In genomic region chr19:45069056-45069455, GRCh38 we compare ENCODE assay signal across 9 cellular contexts. TPM values are rescaled to one million over a fixed set of nuclear protein-coding genes. Genes with fewer than 3 reads are reported as not detected.
DNase-seq lines count a peak whose midpoint lies in the region; ATAC-seq and TF ChIP-seq lines count a peak whose summit lies in the region.
"Had no signal": no experiment of that assay in that cellular context is flagged by ENCODE, and none has a peak within 500 bp of the region (broad histone marks: within the 10 kb centered on the region; RNA-seq: fewer than 3 reads in every experiment).

No MANE protein-coding gene starts in this region.

- peaks cover 92% of the 10 kb centered on the region for H3K36me3 Mint-ChIP-seq in dendritic cell treated with granulocyte-macrophage colony-stimulating factor and Interleukin-4, amounts not matched to agents 40 ng/mL and 50 ng/mL, for 4 days (ENCODE audit: low read depth)
- H3K36me3 Mint-ChIP-seq in neural progenitor cell, result peaks cover 7% of the 10 kb centered on the region
- peaks cover 44% of the 10 kb centered on the region for H3K36me3 Mint-ChIP-seq in CD4-positive, alpha-beta T cell (ENCODE audit: low read depth)
- H3K36me3 Mint-ChIP-seq in activated naive CD4-positive, alpha-beta T cell treated with anti-CD3 and anti-CD28 coated beads, Interleukin-2, amount 10 ng/mL, durations not matched to agents 7 days and 5 days, result peaks cover 26% of the 10 kb centered on the region

- no peaks in the 10 kb centered on the region for H3K9me2 ChIP-seq in OCI-LY7 (ENCODE audit: insufficient read depth, low read length)

- H3K27ac ChIP-seq in OCI-LY7 (ENCODE audit: low read depth, low read length, poor library complexity, severe bottlenecking) (peak overlapping the region; percentile 9), neural progenitor cell (no peak overlapping the region)
- no peak overlapping the region for H3K27ac ChIP-seq in CD4-positive, alpha-beta T cell (ENCODE audit: low read depth, low read length)
- H3K27ac ChIP-seq: gastroesophageal sphincter had no signal

- H3K36me3 ChIP-seq in OCI-LY7 (ENCODE audit: insufficient read depth, low read length), result peaks cover 95% of the 10 kb centered on the region
- no peaks in the 10 kb centered on the region for H3K36me3 ChIP-seq in neural progenitor cell

- CTCF ChIA-PET in OCI-LY7 (lab: Charles Lee; ENCODE audit: unreplicated experiment), result no interaction called here
- CTCF ChIA-PET in CD4-positive, alpha-beta T cell (lab: Charles Lee), result interaction anchor here (1.3 kb wide), 1 partner anchor 10 kb away, joined by 3 read pairs; no protein-coding TSS in a partner anchor
- CTCF ChIA-PET in activated naive CD4-positive, alpha-beta T cell treated with anti-CD3 and anti-CD28 coated beads, Interleukin-2, amount 10 ng/mL, durations not matched to agents 7 days and 5 days (lab: Charles Lee), result interaction anchor here (1.1 kb wide), 1 partner anchor 10 kb away, joined by 3 read pairs; no protein-coding TSS in a partner anchor

- no peak overlapping the region for H3K4me2 ChIP-seq in OCI-LY7 (ENCODE audit: low read length)
- H3K4me2 ChIP-seq in neural progenitor cell, result no peak overlapping the region

- H3K79me2 ChIP-seq in OCI-LY7 (ENCODE audit: insufficient read depth, low read depth, low read length), result peaks cover 19% of the 10 kb centered on the region
- no peaks in the 10 kb centered on the region for H3K79me2 ChIP-seq in neural progenitor cell (ENCODE audit: low read depth)

- H3K9me3 ChIP-seq in OCI-LY7 (ENCODE audit: low read length) (no peaks in the 10 kb centered on the region), neural progenitor cell (ENCODE audit: low read depth) (no peaks in the 10 kb centered on the region)
- no peaks in the 10 kb centered on the region for H3K9me3 ChIP-seq in CD4-positive, alpha-beta T cell (ENCODE audit: control insufficient read depth, low read length)
- H3K9me3 ChIP-seq: gastroesophageal sphincter had no signal

- intact Hi-C loops in OCI-LY7 (cut with micrococcal nuclease; ENCODE audit: unreplicated experiment), result no loop called here
- intact Hi-C loops in dendritic cell treated with granulocyte-macrophage colony-stimulating factor and Interleukin-4, amounts not matched to agents 40 ng/mL and 50 ng/mL, for 4 days (cut with micrococcal nuclease), result no loop called here
- intact Hi-C loops in CD4-positive, alpha-beta T cell (cut with DNase I, micrococcal nuclease), result no loop called here

- POLR2A ChIA-PET in OCI-LY7 (lab: Charles Lee), result no interaction called here
- POLR2A ChIA-PET in CD4-positive, alpha-beta T cell (lab: Charles Lee), result no interaction called here

- no peak overlapping the region for H3K9ac ChIP-seq in neural progenitor cell

- no peaks in the 10 kb centered on the region for H3K9me3 Mint-ChIP-seq in dendritic cell treated with granulocyte-macrophage colony-stimulating factor and Interleukin-4, amounts not matched to agents 40 ng/mL and 50 ng/mL, for 4 days
- H3K9me3 Mint-ChIP-seq in neural progenitor cell, result no peaks in the 10 kb centered on the region
- no peaks in the 10 kb centered on the region for H3K9me3 Mint-ChIP-seq in CD4-positive, alpha-beta T cell
- no peaks in the 10 kb centered on the region for H3K9me3 Mint-ChIP-seq in activated naive CD4-positive, alpha-beta T cell treated with anti-CD3 and anti-CD28 coated beads, Interleukin-2, amount 10 ng/mL, durations not matched to agents 7 days and 5 days

- H2AFZ ChIP-seq in OCI-LY7 (ENCODE audit: low read length), result no peak overlapping the region
- no peak overlapping the region for H2AFZ ChIP-seq in neural progenitor cell (replicated peaks)

- no peak for TF ChIP-seq CTCF in OCI-LY7 (conservative IDR thresholded peaks at IDR 0.05; ENCODE audit: low read length)
- TF ChIP-seq CTCF in neural progenitor cell (IDR thresholded peaks at IDR 0.05), result no peak
- no peak for TF ChIP-seq CTCF in CD4-positive, alpha-beta T cell (IDR thresholded peaks at IDR 0.05)

- DNase-seq in ELR (ENCODE audit: low read depth) (peak; percentile 28), OCI-LY7 (ENCODE audit: low spot score) (no peak), neural progenitor cell (ENCODE audit: low spot score) (peak; percentile 33), NCI-H2107 treated with DMSO at 0.1 percent for 48 hours (lab: John Stamatoyannopoulos, UW; ENCODE audit: unreplicated experiment) (no peak)
- no peak for DNase-seq in CD4-positive, alpha-beta T cell
- no peak for DNase-seq in activated naive CD4-positive, alpha-beta T cell treated with anti-CD3 and anti-CD28 coated beads, Interleukin-2, amount 10 ng/mL, durations not matched to agents 7 days and 5 days
- no peak for DNase-seq in activated naive CD4-positive, alpha-beta T cell treated with Interleukin-2 at 50 U/mL for 16 hours

- no peak overlapping the region for H3K4me3 Mint-ChIP-seq in dendritic cell treated with granulocyte-macrophage colony-stimulating factor and Interleukin-4, amounts not matched to agents 40 ng/mL and 50 ng/mL, for 4 days
- H3K4me3 Mint-ChIP-seq in neural progenitor cell, result no peak overlapping the region
- no peak overlapping the region for H3K4me3 Mint-ChIP-seq in CD4-positive, alpha-beta T cell
- H3K4me3 Mint-ChIP-seq in activated naive CD4-positive, alpha-beta T cell treated with anti-CD3 and anti-CD28 coated beads, Interleukin-2, amount 10 ng/mL, durations not matched to agents 7 days and 5 days, result no peak overlapping the region

- H3K4me1 ChIP-seq in OCI-LY7 (ENCODE audit: insufficient read depth, low read length, poor library complexity, severe bottlenecking), result peaks cover 39% of the 10 kb centered on the region
- H3K4me1 ChIP-seq in neural progenitor cell, result no peaks in the 10 kb centered on the region
- H3K4me1 ChIP-seq: gastroesophageal sphincter had no signal

- H3K27ac Mint-ChIP-seq in dendritic cell treated with granulocyte-macrophage colony-stimulating factor and Interleukin-4, amounts not matched to agents 40 ng/mL and 50 ng/mL, for 4 days, result peak overlapping the region; percentile 24
- no peak overlapping the region for H3K27ac Mint-ChIP-seq in neural progenitor cell
- H3K27ac Mint-ChIP-seq in CD4-positive, alpha-beta T cell, result no peak overlapping the region
- H3K27ac Mint-ChIP-seq in activated naive CD4-positive, alpha-beta T cell treated with anti-CD3 and anti-CD28 coated beads, Interleukin-2, amount 10 ng/mL, durations not matched to agents 7 days and 5 days, result no peak overlapping the region

- peaks cover 32% of the 10 kb centered on the region for H3K4me1 Mint-ChIP-seq in dendritic cell treated with granulocyte-macrophage colony-stimulating factor and Interleukin-4, amounts not matched to agents 40 ng/mL and 50 ng/mL, for 4 days (ENCODE audit: low read depth)
- no peaks in the 10 kb centered on the region for H3K4me1 Mint-ChIP-seq in neural progenitor cell
- no peaks in the 10 kb centered on the region for H3K4me1 Mint-ChIP-seq in CD4-positive, alpha-beta T cell (ENCODE audit: low read depth)
- H3K4me1 Mint-ChIP-seq in activated naive CD4-positive, alpha-beta T cell treated with anti-CD3 and anti-CD28 coated beads, Interleukin-2, amount 10 ng/mL, durations not matched to agents 7 days and 5 days, result no peaks in the 10 kb centered on the region

- H3K4me3 ChIP-seq in OCI-LY7 (ENCODE audit: low read depth, low read length, poor library complexity, severe bottlenecking) (no peak overlapping the region), neural progenitor cell (no peak overlapping the region)
- H3K4me3 ChIP-seq: gastroesophageal sphincter had no signal

- BruUV-seq in OCI-LY7 (replicated peaks; lab: Mats Ljungman, UMichigan), result no TSS peak

- no peaks in the 10 kb centered on the region; the same call in 1 of the 2 replicates for H4K20me1 ChIP-seq in OCI-LY7 (ENCODE audit: insufficient read depth, low read length)
- H4K20me1 ChIP-seq in neural progenitor cell (ENCODE audit: low read depth), result peaks cover 4% of the 10 kb centered on the region

- peaks cover 2% of the 10 kb centered on the region for H3F3A ChIP-seq in neural progenitor cell (ENCODE audit: low read depth)

- no peaks in the 10 kb centered on the region for H3K27me3 Mint-ChIP-seq in dendritic cell treated with granulocyte-macrophage colony-stimulating factor and Interleukin-4, amounts not matched to agents 40 ng/mL and 50 ng/mL, for 4 days
- H3K27me3 Mint-ChIP-seq in neural progenitor cell (ENCODE audit: insufficient read depth, low read depth), result peaks cover 4% of the 10 kb centered on the region
- no peaks in the 10 kb centered on the region for H3K27me3 Mint-ChIP-seq in CD4-positive, alpha-beta T cell
- no peaks in the 10 kb centered on the region for H3K27me3 Mint-ChIP-seq in activated naive CD4-positive, alpha-beta T cell treated with anti-CD3 and anti-CD28 coated beads, Interleukin-2, amount 10 ng/mL, durations not matched to agents 7 days and 5 days

- ATAC-seq in CD4-positive, alpha-beta T cell (ENCODE audit: poor library complexity), result no peak
- ATAC-seq: gastroesophageal sphincter had no signal

- no peaks in the 10 kb centered on the region for H3K27me3 ChIP-seq in neural progenitor cell
- H3K27me3 ChIP-seq in CD4-positive, alpha-beta T cell (ENCODE audit: control insufficient read depth, insufficient read depth, low read length), result no peaks in the 10 kb centered on the region
- H3K27me3 ChIP-seq: gastroesophageal sphincter had no signal

RNA-seq across cellular contexts. Expression of gene ZNF296, which starts 7.2 kb away (rescaled TPM):
- total RNA-seq in OCI-LY7 (2014; rRNA removed; shearing (Covaris generic)), result 10.6 and 13.5 TPM in 2 replicates
- total RNA-seq in OCI-LY7 (2022) (31.4 and 31.6 TPM in 2 replicates), neural progenitor cell (ENCODE audit: low replicate concordance) (0.53 TPM in 1 of 2 replicates, not detected in the other)
- total RNA-seq in CD4-positive, alpha-beta T cell, result 1 to 10 TPM; 2.0 to 2.4 TPM

RNA-seq across cellular contexts. Expression of gene GEMIN7, which starts 10.0 kb away (rescaled TPM):
- 45.2 and 60.0 TPM in 2 replicates for total RNA-seq in OCI-LY7 (2014; rRNA removed; shearing (Covaris generic))
- total RNA-seq in OCI-LY7 (2022), result 38.8 and 46.3 TPM in 2 replicates
- 7.3 and 32.6 TPM in 2 replicates for total RNA-seq in neural progenitor cell (ENCODE audit: low replicate concordance)
- 1 to 10 TPM; 4.0 to 4.8 TPM for total RNA-seq in CD4-positive, alpha-beta T cell

RNA-seq across cellular contexts. Expression of gene PPP1R37, which starts 23.9 kb away (rescaled TPM):
- total RNA-seq in OCI-LY7 (2014; rRNA removed; shearing (Covaris generic)), result 35.5 and 48.6 TPM in 2 replicates
- 24.7 and 27.7 TPM in 2 replicates for total RNA-seq in OCI-LY7 (2022)
- 8.1 and 34.1 TPM in 2 replicates for total RNA-seq in neural progenitor cell (ENCODE audit: low replicate concordance)
- total RNA-seq in CD4-positive, alpha-beta T cell, result 10 to 100 TPM; 17.2 to 19.6 TPM

RNA-seq across cellular contexts. Expression of gene CLASRP, which starts 30.2 kb away (rescaled TPM):
- 142 and 152 TPM in 2 replicates for total RNA-seq in OCI-LY7 (2014; rRNA removed; shearing (Covaris generic))
- total RNA-seq in OCI-LY7 (2022) (166 and 181 TPM in 2 replicates), neural progenitor cell (ENCODE audit: low replicate concordance) (57.0 and 97.1 TPM in 2 replicates)
- 100 to 1,000 TPM; 152 to 154 TPM for total RNA-seq in CD4-positive, alpha-beta T cell

Comparison
In these comparisons a context has a peak if more than half of its experiments do, and no peak if none do; other contexts are left out.
1. DNase-seq: peak in ELR (single experiment) and neural progenitor cell (single experiment); none in OCI-LY7 (single experiment), NCI-H2107 treated with DMSO at 0.1 percent for 48 hours (single experiment), CD4-positive, alpha-beta T cell (0 of 10), activated naive CD4-positive, alpha-beta T cell treated with anti-CD3 and anti-CD28 coated beads, Interleukin-2, amount 10 ng/mL, durations not matched to agents 7 days and 5 days (single experiment) and activated naive CD4-positive, alpha-beta T cell treated with Interleukin-2 at 50 U/mL for 16 hours (single experiment).